ENCODE assay signal across 1 cellular context in genomic region chr2:203808041-203808750, GRCh38.
TF ChIP-seq lines count a peak whose summit lies in the region.

No MANE protein-coding gene starts in this region.

TF ChIP-seq in H1, 55 proteins besides CTCF, POLR2A, EP300 and RAD21:
- TF ChIP-seq CHD7 (IDR thresholded peaks at IDR 0.05; ENCODE audit: insufficient replicate concordance, low read length) (no peak), SP4 (IDR thresholded peaks at IDR 0.05; ENCODE audit: low read length) (no peak), E2F6 (IDR thresholded peaks at IDR 0.05) (no peak), USF2 (IDR thresholded peaks at IDR 0.05; ENCODE audit: low read length) (no peak), NANOG (IDR thresholded peaks at IDR 0.05; ENCODE audit: insufficient read depth, low read depth, low read length, poor library complexity, severe bottlenecking) (no peak), SIRT6 (IDR thresholded peaks at IDR 0.05; ENCODE audit: low read length) (no peak), SP2 (IDR thresholded peaks at IDR 0.05; ENCODE audit: low read length) (no peak), POU5F1 (IDR thresholded peaks at IDR 0.05; ENCODE audit: low read depth, low read length) (no peak)
